34 cellular contexts compared by ENCODE assay signal in genomic region chr4:121995790-121996537, GRCh38. TPM values are rescaled to one million over a fixed set of nuclear protein-coding genes. Genes with fewer than 3 reads are reported as not detected.
"Had no signal": no experiment of that assay in that cellular context is flagged by ENCODE, and none has a peak within 500 bp of the region (broad histone marks: within the 10 kb centered on the region; RNA-seq: fewer than 3 reads in every experiment).

No MANE protein-coding gene starts in this region.

- H3K9me3 Mint-ChIP-seq: activated CD4-positive, alpha-beta T cell treated with anti-CD3 and anti-CD28 coated beads, Interleukin-2, amount 10 ng/mL, durations not matched to agents 24 days and 14 days; activated CD8-positive, alpha-beta T cell treated with anti-CD3 and anti-CD28 coated beads for 36 hours; activated naive CD4-positive, alpha-beta T cell treated with anti-CD3 and anti-CD28 coated beads, Interleukin-2, amount 50 U/mL, for 24 hours; activated T-cell treated with anti-CD3 and anti-CD28 coated beads, Interleukin-2, amount 50 U/mL, for 72 hours; activated T-helper 2 cell treated with anti-CD3 and anti-CD28 coated beads, Interferon-gamma antibody, Interleukin-2, Interleukin-4, amounts not matched to agents 10 μg/mL and 5 μg/mL and 100 μg/mL, durations not matched to agents 14 hours and 24 hours and 36 hours; central memory CD8-positive, alpha-beta T cell had no signal

- H3K36me3 ChIP-seq: brain microvascular endothelial cell, cardiac muscle cell, Peyer's patch, WERI-Rb-1 had no signal

- H3K4me1 Mint-ChIP-seq: activated CD4-positive, alpha-beta T cell treated with anti-CD3 and anti-CD28 coated beads, Interleukin-2, amount 10 ng/mL, durations not matched to agents 24 days and 14 days; activated naive CD4-positive, alpha-beta T cell treated with anti-CD3 and anti-CD28 coated beads, Interleukin-2, amount 50 U/mL, for 24 hours; central memory CD8-positive, alpha-beta T cell had no signal

- H3K27me3 ChIP-seq: brain microvascular endothelial cell, Peyer's patch had no signal

- ATAC-seq: activated CD8-positive, alpha-beta T cell treated with anti-CD3 and anti-CD28 coated beads for 36 hours; PC-3 had no signal

- H3K36me3 Mint-ChIP-seq: activated naive CD4-positive, alpha-beta T cell treated with anti-CD3 and anti-CD28 coated beads, Interleukin-2, amount 50 U/mL, for 24 hours had no signal

- H3K27ac ChIP-seq: brain microvascular endothelial cell, cardiac muscle cell, Peyer's patch, WERI-Rb-1 had no signal

- H3K4me3 ChIP-seq: cardiac muscle cell, Peyer's patch had no signal

- H3K27ac Mint-ChIP-seq: activated CD4-positive, alpha-beta T cell treated with anti-CD3 and anti-CD28 coated beads, Interleukin-2, amount 10 ng/mL, durations not matched to agents 24 days and 14 days; activated CD8-positive, alpha-beta T cell treated with anti-CD3 and anti-CD28 coated beads for 36 hours; activated naive CD4-positive, alpha-beta T cell treated with anti-CD3 and anti-CD28 coated beads, Interleukin-2, amount 50 U/mL, for 24 hours; activated T-cell treated with anti-CD3 and anti-CD28 coated beads, Interleukin-2, amount 50 U/mL, for 72 hours; activated T-helper 2 cell treated with anti-CD3 and anti-CD28 coated beads, Interferon-gamma antibody, Interleukin-2, Interleukin-4, amounts not matched to agents 10 μg/mL and 5 μg/mL and 100 μg/mL, durations not matched to agents 14 hours and 24 hours and 36 hours had no signal

- H3K9me3 ChIP-seq: Peyer's patch had no signal

- H3K4me3 Mint-ChIP-seq: activated CD4-positive, alpha-beta T cell treated with anti-CD3 and anti-CD28 coated beads, Interleukin-2, amount 10 ng/mL, durations not matched to agents 24 days and 14 days; activated CD8-positive, alpha-beta T cell treated with anti-CD3 and anti-CD28 coated beads for 36 hours; activated naive CD4-positive, alpha-beta T cell treated with anti-CD3 and anti-CD28 coated beads, Interleukin-2, amount 50 U/mL, for 24 hours; activated T-cell treated with anti-CD3 and anti-CD28 coated beads, Interleukin-2, amount 50 U/mL, for 72 hours; central memory CD8-positive, alpha-beta T cell had no signal

- H3K4me1 ChIP-seq: Peyer's patch had no signal

- DNase-seq: activated CD4-positive, alpha-beta T cell treated with anti-CD3 and anti-CD28 coated beads for 1 hour; activated CD4-positive, alpha-beta T cell treated with anti-CD3 and anti-CD28 coated beads, Interleukin-2, amount 10 ng/mL, durations not matched to agents 24 days and 14 days; activated CD4-positive, alpha-beta T cell treated with anti-CD3 and anti-CD28 coated beads, Interleukin-2, amount 50 U/mL, for 4 hours; activated CD4-positive, CD25-positive, alpha-beta regulatory T cell; activated CD8-positive, alpha-beta T cell treated with anti-CD3 and anti-CD28 coated beads for 36 hours; activated gamma-delta T cell; activated naive CD4-positive, alpha-beta T cell treated with Interleukin-2 at 50 U/mL for 16 hours; activated T-cell treated with anti-CD3 and anti-CD28 coated beads, Interleukin-2, amount 50 U/mL, for 1 hour; activated T-cell treated with anti-CD3 and anti-CD28 coated beads, Interleukin-2, amount 50 U/mL, for 72 hours; anterior cingulate cortex; brain microvascular endothelial cell; Kasumi-1; KG1; MM.1S; MV-4-11; NCI-H1092; NCI-H1436 treated with DMSO at 0.1 percent for 48 hours; NCI-H1694 treated with DMSO at 0.1 percent for 48 hours; NCI-H2029; NCI-H345; NCI-H524 treated with DMSO at 0.1 percent for 48 hours; NK-92 treated with Interleukin-12 subunit alpha and Interleukin-12 subunit beta, amount 100 ng/mL, for 24 hours; PC-3; Peyer's patch; Right ventricle myocardium superior; SW 1271; T-helper 1 cell; T-helper 2 cell; T-helper 9 cell; WERI-Rb-1 had no signal

RNA-seq across cellular contexts. Expression of gene TRPC3, which starts 44.1 kb away (rescaled TPM):
- total RNA-seq: PC-3 had no signal
